In genomic region chr19:46209051-46209450, GRCh38 we compare ENCODE assay signal across 27 cellular contexts. TPM values are rescaled to one million over a fixed set of nuclear protein-coding genes. Genes with fewer than 3 reads are reported as not detected.
DNase-seq lines count a peak whose midpoint lies in the region; ATAC-seq, FAIRE-seq and TF ChIP-seq lines count a peak whose summit lies in the region.
"Had no signal": no experiment of that assay in that cellular context is flagged by ENCODE, and none has a peak within 500 bp of the region (broad histone marks: within the 10 kb centered on the region; RNA-seq: fewer than 3 reads in every experiment).

No MANE protein-coding gene starts in this region.

- in situ Hi-C loops in K562 (cut with MboI) = no loop called here

- BruUV-seq in Caco-2 (replicated peaks; lab: Mats Ljungman, UMichigan) = no TSS peak
- no TSS peak for BruUV-seq in K562 (replicated peaks; lab: Mats Ljungman, UMichigan)

- H3K14ac ChIP-seq in mesenchymal stem cell (ENCODE audit: low read length in 2 of 2) = no peak overlapping the region

- H4K8ac ChIP-seq in mesenchymal stem cell (ENCODE audit: low read length) = no peak overlapping the region

- H3K79me1 ChIP-seq in mesenchymal stem cell (replicated peaks; ENCODE audit: low read length, poor library complexity, severe bottlenecking) = no peaks in the 10 kb centered on the region

- CTCF ChIA-PET in Caco-2 (lab: Charles Lee) (no interaction called here), K562 (lab: Yijun Ruan, JAX; ENCODE audit: low intra/inter-chr PET ratio) (no interaction called here)

- H3K27me3 ChIP-seq in Caco-2 (replicated peaks; ENCODE audit: control insufficient read depth, insufficient read depth, low read length) = no peaks in the 10 kb centered on the region
- peaks cover 8 to 21% of the 10 kb centered on the region in 2 experiments; a peak in 4 of 5 replicates for H3K27me3 ChIP-seq in K562 (ENCODE audit: control insufficient read depth in 2 of 2, insufficient read depth in 2 of 2, low read length in 2 of 2)
- H3K27me3 ChIP-seq in mesenchymal stem cell (ENCODE audit: control insufficient read depth in 1 of 2, insufficient read depth in 1 of 2, low read length in 2 of 2) = peaks cover 33 to 94% of the 10 kb centered on the region in 2 experiments
- H3K27me3 ChIP-seq in ascending aorta = no peaks in the 10 kb centered on the region

- H3K4me1 Mint-ChIP-seq in Caco-2 (ENCODE audit: low read depth, unreplicated experiment) = peaks cover 45% of the 10 kb centered on the region
- peaks cover 9% of the 10 kb centered on the region for H3K4me1 Mint-ChIP-seq in activated T-helper 2 cell treated with anti-CD3 and anti-CD28 coated beads, Interferon-gamma antibody, Interleukin-2, Interleukin-4, amounts not matched to agents 10 μg/mL and 5 μg/mL and 100 μg/mL, durations not matched to agents 14 hours and 24 hours and 36 hours (ENCODE audit: low read depth)
- H3K4me1 Mint-ChIP-seq: immature natural killer cell; naive B cell; stimulated activated naive B cell treated with anti-CD40 and anti-IgM and Interleukin-4, amounts not matched to agents 10 μg/mL and 1 μg/mL and 100 μg/mL, for 72 hours had no signal

- peak; percentile 27 to 60 for DNase-seq in Caco-2
- DNase-seq in HTR-8/SVneo (ENCODE audit: insufficient read length, low spot score) = no peak
- no peak for DNase-seq in K562 (ENCODE audit: extremely low read depth in 1 of 4, low spot score in 3 of 4)
- DNase-seq in mesenchymal stem cell = no peak
- DNase-seq in ascending aorta (ENCODE audit: low spot score in 2 of 2) = no peak
- no peak for DNase-seq in activated T-helper 2 cell treated with anti-CD3 and anti-CD28 coated beads, Interferon-gamma antibody, Interleukin-2, Interleukin-4, amounts not matched to agents 10 μg/mL and 5 μg/mL and 100 μg/mL, durations not matched to agents 14 hours and 24 hours and 36 hours (ENCODE audit: low spot score)
- no peak for DNase-seq in NCI-H1417 treated with DMSO at 0.1 percent for 48 hours (lab: John Stamatoyannopoulos, UW)
- DNase-seq: activated CD4-positive, alpha-beta memory T cell treated with anti-CD3 and anti-CD28 coated beads, Interleukin-2, amount 10 ng/mL, durations not matched to agents 7 days and 5 days; activated naive CD8-positive, alpha-beta T cell treated with anti-CD3 and anti-CD28 coated beads, Interleukin-2, amount 10 ng/mL, durations not matched to agents 7 days and 5 days; C1 segment of cervical spinal cord; central memory CD4-positive, alpha-beta T cell; DND-41; hypothalamus; immature natural killer cell; left ventricle myocardium inferior; naive B cell; NCI-H2081 treated with DMSO at 0.1 percent for 48 hours; NCI-H774; stimulated activated CD4-positive, alpha-beta T cell treated with anti-CD3 and anti-CD28 coated beads, Interleukin-4, amount 100 ng/mL, for 4 hours; stimulated activated naive B cell treated with anti-CD40 and anti-IgM and Interleukin-4, amounts not matched to agents 10 μg/mL and 1 μg/mL and 100 μg/mL, for 72 hours; T-helper 9 cell; WERI-Rb-1 had no signal

- TF ChIP-seq CTCF in Caco-2 (IDR thresholded peaks at IDR 0.05; ENCODE audit: insufficient read depth in 1 of 2, low read depth in 1 of 2, low read length in 1 of 2, severe bottlenecking in 1 of 2, unreplicated experiment in 1 of 2) (no peak), K562 (IDR thresholded peaks at IDR 0.05 in 2 of 3, conservative IDR thresholded peaks at IDR 0.05 in 1 of 3; ENCODE audit: insufficient read depth in 2 of 3, low read depth in 1 of 3, low read length in 3 of 3) (no peak), ascending aorta (IDR thresholded peaks at IDR 0.05) (no peak)

- intact Hi-C loops in Caco-2 (cut with micrococcal nuclease; ENCODE audit: unreplicated experiment) (no loop called here), K562 (cut with micrococcal nuclease) (no loop called here), ascending aorta (cut with DNase I) (no loop called here)
- intact Hi-C loops in activated T-helper 2 cell treated with anti-CD3 and anti-CD28 coated beads, Interferon-gamma antibody, Interleukin-2, Interleukin-4, amounts not matched to agents 10 μg/mL and 5 μg/mL and 100 μg/mL, durations not matched to agents 14 hours and 24 hours and 36 hours (cut with micrococcal nuclease) = no loop called here

- no peaks in the 10 kb centered on the region for H3K9me1 ChIP-seq in K562 (ENCODE audit: control insufficient read depth, insufficient read depth, low read length)

- no peaks in the 10 kb centered on the region for H3K79me2 ChIP-seq in K562 (ENCODE audit: control insufficient read depth, insufficient read depth, low read length)

- no peak overlapping the region for H3K18ac ChIP-seq in mesenchymal stem cell (ENCODE audit: low read depth in 1 of 2, low read length in 2 of 2)

- H3K27ac ChIP-seq in K562 (ENCODE audit: extremely low read depth, low read depth, low read length) (no peak overlapping the region), mesenchymal stem cell (ENCODE audit: low read length, poor library complexity, severe bottlenecking) (no peak overlapping the region), ascending aorta (no peak overlapping the region)
- H3K27ac ChIP-seq: left ventricle myocardium inferior, prostate gland, WERI-Rb-1 had no signal

- H3K36me3 Mint-ChIP-seq in Caco-2 (ENCODE audit: insufficient read depth, unreplicated experiment) = peaks cover 22% of the 10 kb centered on the region
- H3K36me3 Mint-ChIP-seq in activated T-helper 2 cell treated with anti-CD3 and anti-CD28 coated beads, Interferon-gamma antibody, Interleukin-2, Interleukin-4, amounts not matched to agents 10 μg/mL and 5 μg/mL and 100 μg/mL, durations not matched to agents 14 hours and 24 hours and 36 hours (ENCODE audit: low read depth) = no peaks in the 10 kb centered on the region
- H3K36me3 Mint-ChIP-seq: activated naive CD8-positive, alpha-beta T cell treated with anti-CD3 and anti-CD28 coated beads, Interleukin-2, amount 10 ng/mL, durations not matched to agents 7 days and 5 days; immature natural killer cell; naive B cell; stimulated activated naive B cell treated with anti-CD40 and anti-IgM and Interleukin-4, amounts not matched to agents 10 μg/mL and 1 μg/mL and 100 μg/mL, for 72 hours had no signal

- H2AFZ ChIP-seq in K562 (ENCODE audit: low read depth, low read length) (no peak overlapping the region), mesenchymal stem cell (ENCODE audit: low read depth, low read length) (no peak overlapping the region)
- H2AFZ ChIP-seq: GM23338 had no signal

- peaks cover 52% of the 10 kb centered on the region for H3K4me1 ChIP-seq in Caco-2
- peaks cover 3 to 7% of the 10 kb centered on the region in 2 experiments for H3K4me1 ChIP-seq in K562 (replicated peaks in 1 of 2; ENCODE audit: control insufficient read depth in 2 of 2, insufficient read depth in 2 of 2, low read length in 2 of 2)
- H3K4me1 ChIP-seq in mesenchymal stem cell (ENCODE audit: control insufficient read depth, insufficient read depth, low read depth, low read length) = peaks cover 30% of the 10 kb centered on the region
- H3K4me1 ChIP-seq in ascending aorta = peaks cover 0 to 11% of the 10 kb centered on the region in 2 donors
- H3K4me1 ChIP-seq: prostate gland had no signal

- H3K4me3 ChIP-seq in Caco-2 (ENCODE audit: low read depth, low read length) (no peak overlapping the region), K562 (no peak overlapping the region), mesenchymal stem cell (ENCODE audit: insufficient read depth in 1 of 2, low read depth in 1 of 2, low read length in 2 of 2) (no peak overlapping the region), ascending aorta (no peak overlapping the region)
- H3K4me3 ChIP-seq: GM23338, left ventricle myocardium inferior, prostate gland had no signal

- H4K20me1 ChIP-seq in K562 (replicated peaks; ENCODE audit: control insufficient read depth, insufficient read depth, low read length) = no peaks in the 10 kb centered on the region; the same call in 1 of the 2 replicates

- H3K4me3 Mint-ChIP-seq in Caco-2 (ENCODE audit: unreplicated experiment) = peak overlapping the region; percentile 6
- H3K4me3 Mint-ChIP-seq in activated T-helper 2 cell treated with anti-CD3 and anti-CD28 coated beads, Interferon-gamma antibody, Interleukin-2, Interleukin-4, amounts not matched to agents 10 μg/mL and 5 μg/mL and 100 μg/mL, durations not matched to agents 14 hours and 24 hours and 36 hours (ENCODE audit: low read depth) = no peak overlapping the region
- H3K4me3 Mint-ChIP-seq: activated CD4-positive, alpha-beta memory T cell treated with anti-CD3 and anti-CD28 coated beads, Interleukin-2, amount 10 ng/mL, durations not matched to agents 7 days and 5 days; activated naive CD8-positive, alpha-beta T cell treated with anti-CD3 and anti-CD28 coated beads, Interleukin-2, amount 10 ng/mL, durations not matched to agents 7 days and 5 days; dendritic cell treated with granulocyte-macrophage colony-stimulating factor and Interleukin-4, amounts not matched to agents 40 ng/mL and 50 ng/mL, for 4 days; GM23338; immature natural killer cell; naive B cell; stimulated activated naive B cell treated with anti-CD40 and anti-IgM and Interleukin-4, amounts not matched to agents 10 μg/mL and 1 μg/mL and 100 μg/mL, for 72 hours had no signal

- no peak for TF ChIP-seq RAD21 in K562 (CRISPR knock-in tag; conservative IDR thresholded peaks at IDR 0.05 in 1 of 2, IDR thresholded peaks at IDR 0.05 in 1 of 2)

- POLR2A ChIA-PET in Caco-2 (lab: Charles Lee) = no interaction called here
- POLR2A ChIA-PET in K562 (lab: Yijun Ruan, JAX) = interaction anchor here (0.9 to 1.0 kb wide), 2 partner anchors 9 to 11 kb away, joined by 3 to 4 read pairs; no protein-coding TSS in a partner anchor

- ATAC-seq in K562 = no peak
- ATAC-seq: GM23338; sciatic nerve; stimulated activated naive B cell treated with anti-CD40 and anti-IgM and Interleukin-4, amounts not matched to agents 10 μg/mL and 1 μg/mL and 100 μg/mL, for 72 hours had no signal

- H3K9ac ChIP-seq in K562 (ENCODE audit: insufficient read depth in 1 of 2, low read depth in 2 of 2, low read length in 2 of 2) = no peak overlapping the region
- no peak overlapping the region for H3K9ac ChIP-seq in mesenchymal stem cell (ENCODE audit: low read length)

- no peak overlapping the region for H2BK15ac ChIP-seq in mesenchymal stem cell (ENCODE audit: low read depth, poor library complexity, severe bottlenecking)

- no peak overlapping the region for H2BK120ac ChIP-seq in mesenchymal stem cell (ENCODE audit: low read depth, low read length)

- H3K4me2 ChIP-seq in K562 (ENCODE audit: insufficient read depth, low read length) = peak overlapping the region; percentile 23; the same call in 1 of the 2 replicates
- H3K4me2 ChIP-seq in mesenchymal stem cell (ENCODE audit: low read length, poor library complexity, severe bottlenecking) = no peak overlapping the region
- H3K4me2 ChIP-seq: GM23338 had no signal

- 12% methylated on average over 3 of the region's 3 CpGs for WGBS in K562 (ENCODE audit: insufficient coverage, low coverage, missing lambda C conversion rate)
- 56% methylated on average over 3 of the region's 3 CpGs for WGBS in mesenchymal stem cell

- no peak overlapping the region for H3K4ac ChIP-seq in mesenchymal stem cell (ENCODE audit: low read depth in 1 of 2, low read length in 2 of 2)

- H2AK5ac ChIP-seq in mesenchymal stem cell (ENCODE audit: low read length, severe bottlenecking) = peak overlapping the region; percentile 29

- TF ChIP-seq POLR2A in K562 (conservative IDR thresholded peaks at IDR 0.05) = no peak

- H3K9me3 ChIP-seq in Caco-2 (peaks cover 14% of the 10 kb centered on the region), K562 (replicated peaks; ENCODE audit: control insufficient read depth, insufficient read depth, low read depth, low read length) (no peaks in the 10 kb centered on the region; the same call in 1 of the 2 replicates), mesenchymal stem cell (ENCODE audit: control insufficient read depth, low read length) (no peaks in the 10 kb centered on the region), ascending aorta (no peaks in the 10 kb centered on the region)
- H3K9me3 ChIP-seq: left ventricle myocardium inferior, prostate gland had no signal

- no peak overlapping the region for H3K23ac ChIP-seq in mesenchymal stem cell (ENCODE audit: low read length in 2 of 2)

- no peak overlapping the region for H2BK12ac ChIP-seq in mesenchymal stem cell (ENCODE audit: low read length in 2 of 2)

- H2BK5ac ChIP-seq in mesenchymal stem cell (ENCODE audit: low read depth, low read length, poor library complexity, severe bottlenecking) = no peak overlapping the region

- no peak overlapping the region for H4K91ac ChIP-seq in mesenchymal stem cell (ENCODE audit: low read length)

- FAIRE-seq in HTR-8/SVneo (lab: Jason Lieb, UNC) (peak; percentile 20), K562 (lab: Jason Lieb, UNC) (no peak)

- H3K27ac Mint-ChIP-seq in Caco-2 (ENCODE audit: unreplicated experiment) = peak overlapping the region; percentile 72
- H3K27ac Mint-ChIP-seq in activated T-helper 2 cell treated with anti-CD3 and anti-CD28 coated beads, Interferon-gamma antibody, Interleukin-2, Interleukin-4, amounts not matched to agents 10 μg/mL and 5 μg/mL and 100 μg/mL, durations not matched to agents 14 hours and 24 hours and 36 hours = no peak overlapping the region
- H3K27ac Mint-ChIP-seq: activated CD4-positive, alpha-beta memory T cell treated with anti-CD3 and anti-CD28 coated beads, Interleukin-2, amount 10 ng/mL, durations not matched to agents 7 days and 5 days; activated naive CD8-positive, alpha-beta T cell treated with anti-CD3 and anti-CD28 coated beads, Interleukin-2, amount 10 ng/mL, durations not matched to agents 7 days and 5 days; dendritic cell treated with granulocyte-macrophage colony-stimulating factor and Interleukin-4, amounts not matched to agents 40 ng/mL and 50 ng/mL, for 4 days; GM23338; immature natural killer cell; stimulated activated naive B cell treated with anti-CD40 and anti-IgM and Interleukin-4, amounts not matched to agents 10 μg/mL and 1 μg/mL and 100 μg/mL, for 72 hours had no signal

- H3K36me3 ChIP-seq in Caco-2 (ENCODE audit: control insufficient read depth, insufficient read depth, low read length) = no peaks in the 10 kb centered on the region
- no peaks in the 10 kb centered on the region for H3K36me3 ChIP-seq in K562 (ENCODE audit: control insufficient read depth, insufficient read depth, low read length)
- no peaks in the 10 kb centered on the region for H3K36me3 ChIP-seq in mesenchymal stem cell (ENCODE audit: control insufficient read depth in 1 of 2, insufficient read depth in 2 of 2, low read depth in 1 of 2, low read length in 2 of 2)
- no peaks in the 10 kb centered on the region for H3K36me3 ChIP-seq in ascending aorta
- H3K36me3 ChIP-seq: left ventricle myocardium inferior, prostate gland, WERI-Rb-1 had no signal

- H3K27me3 Mint-ChIP-seq in Caco-2 (ENCODE audit: insufficient read depth, unreplicated experiment) = no peaks in the 10 kb centered on the region
- peaks cover 18% of the 10 kb centered on the region for H3K27me3 Mint-ChIP-seq in activated T-helper 2 cell treated with anti-CD3 and anti-CD28 coated beads, Interferon-gamma antibody, Interleukin-2, Interleukin-4, amounts not matched to agents 10 μg/mL and 5 μg/mL and 100 μg/mL, durations not matched to agents 14 hours and 24 hours and 36 hours (ENCODE audit: low read depth)

- H3K9me3 Mint-ChIP-seq in Caco-2 (ENCODE audit: unreplicated experiment) = no peaks in the 10 kb centered on the region
- H3K9me3 Mint-ChIP-seq in activated T-helper 2 cell treated with anti-CD3 and anti-CD28 coated beads, Interferon-gamma antibody, Interleukin-2, Interleukin-4, amounts not matched to agents 10 μg/mL and 5 μg/mL and 100 μg/mL, durations not matched to agents 14 hours and 24 hours and 36 hours = no peaks in the 10 kb centered on the region
- H3K9me3 Mint-ChIP-seq: activated CD4-positive, alpha-beta memory T cell treated with anti-CD3 and anti-CD28 coated beads, Interleukin-2, amount 10 ng/mL, durations not matched to agents 7 days and 5 days; activated naive CD8-positive, alpha-beta T cell treated with anti-CD3 and anti-CD28 coated beads, Interleukin-2, amount 10 ng/mL, durations not matched to agents 7 days and 5 days; dendritic cell treated with granulocyte-macrophage colony-stimulating factor and Interleukin-4, amounts not matched to agents 40 ng/mL and 50 ng/mL, for 4 days; immature natural killer cell; naive B cell; stimulated activated naive B cell treated with anti-CD40 and anti-IgM and Interleukin-4, amounts not matched to agents 10 μg/mL and 1 μg/mL and 100 μg/mL, for 72 hours had no signal

- no peak for TF ChIP-seq EP300 in K562 (IDR thresholded peaks at IDR 0.05; ENCODE audit: low read length)

RNA-seq across cellular contexts. Expression of gene IGFL1, which starts 20.5 kb away (rescaled TPM):
- total RNA-seq in Caco-2 (2022) (not detected in 2 replicates), K562 (2014; rRNA removed) (not detected in 2 replicates), K562 (2014; rRNA removed; fragmentation: Illumina TruSeq; extraction: Trizol) (not detected in 2 replicates), K562 (2015; rRNA removed; fragmentation: Illumina TruSeq; extraction: Trizol) (not detected in 2 replicates), K562 (2021) (not detected in 2 replicates), ascending aorta (not detected)
- not detected in 2 replicates for total RNA-seq in K562 (2011; cell fraction: chromatin; rRNA removed; ENCODE audit: low replicate concordance)
- total RNA-seq in K562 (2011; cell fraction: nucleolus; rRNA removed) = not detected in 2 replicates
- total RNA-seq in K562 (2011; cell fraction: nucleoplasm; rRNA removed) = not detected in 2 replicates
- polyA plus RNA-seq in K562 (2011; rRNA removed) (not detected in 2 replicates), K562 (2014; fragmentation: Illumina TruSeq; extraction: Trizol) (not detected in 2 replicates), K562 (2014; fragmentation: Nextera tagmentation; extraction: Ambion mirVana) (not detected), K562 (2014; rRNA removed) (not detected in 2 replicates)
- polyA plus RNA-seq in K562 (2011; cell fraction: cytosol; rRNA removed) = not detected in 2 replicates
- not detected in 2 replicates for polyA plus RNA-seq in K562 (2011; cell fraction: nucleus; rRNA removed)
- not detected in 2 replicates for polyA plus RNA-seq in K562 (2012)
- not detected in 2 replicates for polyA minus RNA-seq in K562 (2011; rRNA and poly(A)+ RNA removed)
- not detected in 2 replicates for polyA minus RNA-seq in K562 (2011; cell fraction: cytosol; rRNA and poly(A)+ RNA removed)
- polyA minus RNA-seq in K562 (2011; cell fraction: nucleus; rRNA and poly(A)+ RNA removed) = not detected in 2 replicates
- not detected for polyA plus RNA-seq in mesenchymal stem cell (2013, experiment 1 of 2)
- not detected for polyA plus RNA-seq in mesenchymal stem cell (2013, experiment 2 of 2)
- not detected in 2 replicates for total RNA-seq in activated T-helper 2 cell treated with anti-CD3 and anti-CD28 coated beads, Interferon-gamma antibody, Interleukin-2, Interleukin-4, amounts not matched to agents 10 μg/mL and 5 μg/mL and 100 μg/mL, durations not matched to agents 14 hours and 24 hours and 36 hours
- total RNA-seq: activated CD4-positive, alpha-beta memory T cell treated with anti-CD3 and anti-CD28 coated beads, Interleukin-2, amount 10 ng/mL, durations not matched to agents 7 days and 5 days; activated naive CD8-positive, alpha-beta T cell treated with anti-CD3 and anti-CD28 coated beads, Interleukin-2, amount 10 ng/mL, durations not matched to agents 7 days and 5 days; GM23338; left ventricle myocardium inferior; M059J; sciatic nerve had no signal
- polyA plus RNA-seq: GM23338, immature natural killer cell had no signal

Comparison
In these comparisons a context has a peak if more than half of its experiments do, and no peak if none do; other contexts are left out.
1. DNase-seq: peak in Caco-2 (2 of 2); none in HTR-8/SVneo (single experiment), K562 (0 of 4), mesenchymal stem cell (single experiment), ascending aorta (0 of 2), activated T-helper 2 cell treated with anti-CD3 and anti-CD28 coated beads, Interferon-gamma antibody, Interleukin-2, Interleukin-4, amounts not matched to agents 10 μg/mL and 5 μg/mL and 100 μg/mL, durations not matched to agents 14 hours and 24 hours and 36 hours (single experiment) and NCI-H1417 treated with DMSO at 0.1 percent for 48 hours (single experiment).